12 cellular contexts compared by ENCODE assay signal in the genomic region with DNA sequence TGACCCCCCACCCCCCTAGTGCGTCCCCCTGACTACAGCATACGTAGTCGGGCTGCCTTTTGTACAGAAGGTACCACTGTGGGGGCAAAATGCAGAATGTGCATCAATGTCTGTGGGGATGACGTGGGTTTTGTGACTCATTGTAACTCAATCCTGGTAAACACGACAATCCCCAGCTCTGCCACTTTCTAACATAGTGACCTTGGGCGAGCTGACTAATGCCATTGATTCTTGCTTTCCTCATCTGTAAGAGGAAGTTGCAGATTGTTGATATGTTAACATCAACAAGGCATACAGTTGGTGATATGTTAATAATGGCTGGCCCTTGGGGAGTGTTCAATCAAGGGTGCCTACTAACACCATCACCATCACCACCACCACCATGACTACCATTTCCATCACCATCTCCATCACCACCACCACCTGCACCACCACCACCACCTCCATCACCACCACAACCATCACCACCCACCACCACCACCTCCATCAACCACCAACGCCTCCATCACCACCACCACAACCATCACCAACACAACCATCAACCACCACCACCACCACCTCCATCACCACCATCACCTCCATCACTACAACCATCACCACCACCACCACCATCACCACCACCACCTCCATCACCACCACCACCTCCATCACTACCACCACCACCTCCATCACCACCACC. TPM values are rescaled to one million over a fixed set of nuclear protein-coding genes. Genes with fewer than 3 reads are reported as not detected.
A peak's percentile ranks its signal among the peaks of the same experiment; 100 is the strongest.
DNase-seq lines count a peak whose midpoint lies in the region; ATAC-seq, FAIRE-seq and TF ChIP-seq lines count a peak whose summit lies in the region.
"Had no signal": no experiment of that assay in that cellular context is flagged by ENCODE, and none has a peak within 500 bp of the region (broad histone marks: within the 10 kb centered on the region; RNA-seq: fewer than 3 reads in every experiment).

No MANE protein-coding gene starts in this region.

- H3K9me3 ChIP-seq in endodermal cell (ENCODE audit: control insufficient read depth, low read length), result no peaks in the 10 kb centered on the region
- no peaks in the 10 kb centered on the region for H3K9me3 ChIP-seq in CD4-positive, alpha-beta T cell (ENCODE audit: control insufficient read depth, low read length)

- H3K27ac Mint-ChIP-seq in endodermal cell (no peak overlapping the region), progenitor cell of endocrine pancreas (peak overlapping the region; percentile 90)
- H3K27ac Mint-ChIP-seq in CD4-positive, alpha-beta T cell, result no peak overlapping the region

- no peaks in the 10 kb centered on the region for H3K27me3 Mint-ChIP-seq in endodermal cell (ENCODE audit: insufficient read depth)
- no peaks in the 10 kb centered on the region for H3K27me3 Mint-ChIP-seq in progenitor cell of endocrine pancreas
- peaks cover 8% of the 10 kb centered on the region for H3K27me3 Mint-ChIP-seq in CD4-positive, alpha-beta T cell

- peak; percentile 94 for DNase-seq in H4 (ENCODE audit: low spot score)
- DNase-seq in RCC 7860 (ENCODE audit: low spot score), result peak; percentile 82
- DNase-seq in endodermal cell, result peak; percentile 29
- DNase-seq in progenitor cell of endocrine pancreas (ENCODE audit: low spot score, unreplicated experiment), result no peak
- no peak for DNase-seq in GM19239 (ENCODE audit: insufficient read length, low spot score)
- DNase-seq in omental fat pad (ENCODE audit: low spot score), result no peak
- DNase-seq in CD4-positive, alpha-beta T cell, result no peak
- DNase-seq: mesendoderm, NCI-H2171 treated with DMSO at 0.1 percent for 48 hours had no signal

- ATAC-seq in omental fat pad (ENCODE audit: low FRiP score), result no peak
- no peak for ATAC-seq in CD4-positive, alpha-beta T cell (ENCODE audit: poor library complexity)
- ATAC-seq in GM21515 (IDR thresholded peaks at IDR 0.05; ENCODE audit: unreplicated experiment), result no peak

- no peak overlapping the region for H3K4me3 ChIP-seq in endodermal cell (ENCODE audit: low read length)

- intact Hi-C loops in CD4-positive, alpha-beta T cell (cut with DNase I, micrococcal nuclease), result loop anchor here in 1 of 2 experiments (10.0 kb wide), 1 partner anchor 63 kb away; no protein-coding TSS in a partner anchor

- 83 to 93% methylated on average over 2 to 6 of the region's 7 CpGs for WGBS in endodermal cell (ENCODE audit: insufficient coverage in 1 of 2, insufficient read length in 1 of 2), 2 experiments

- POLR2A ChIA-PET in CD4-positive, alpha-beta T cell (lab: Charles Lee), result no interaction called here

- no peak overlapping the region for H3K27ac ChIP-seq in endodermal cell (ENCODE audit: low read depth, low read length)
- H3K27ac ChIP-seq in CD4-positive, alpha-beta T cell (ENCODE audit: low read depth, low read length), result no peak overlapping the region

- CTCF ChIA-PET in CD4-positive, alpha-beta T cell (lab: Charles Lee), result no interaction called here

- no peak overlapping the region for H3K4me3 Mint-ChIP-seq in endodermal cell
- H3K4me3 Mint-ChIP-seq in progenitor cell of endocrine pancreas (ENCODE audit: low read depth), result no peak overlapping the region
- H3K4me3 Mint-ChIP-seq in CD4-positive, alpha-beta T cell, result no peak overlapping the region

- H3K36me3 Mint-ChIP-seq in endodermal cell (ENCODE audit: low read depth) (no peaks in the 10 kb centered on the region), progenitor cell of endocrine pancreas (ENCODE audit: insufficient read depth) (no peaks in the 10 kb centered on the region)
- H3K36me3 Mint-ChIP-seq in CD4-positive, alpha-beta T cell (ENCODE audit: low read depth), result no peaks in the 10 kb centered on the region

- H3K9me3 Mint-ChIP-seq in endodermal cell, result no peaks in the 10 kb centered on the region
- no peaks in the 10 kb centered on the region for H3K9me3 Mint-ChIP-seq in progenitor cell of endocrine pancreas (ENCODE audit: low read depth)
- peaks cover 3% of the 10 kb centered on the region for H3K9me3 Mint-ChIP-seq in CD4-positive, alpha-beta T cell

- H3K4me1 Mint-ChIP-seq in endodermal cell (no peaks in the 10 kb centered on the region), progenitor cell of endocrine pancreas (ENCODE audit: low read depth) (peaks cover 16% of the 10 kb centered on the region)
- H3K4me1 Mint-ChIP-seq in CD4-positive, alpha-beta T cell (ENCODE audit: low read depth), result peaks cover 15% of the 10 kb centered on the region

- no peaks in the 10 kb centered on the region for H3K27me3 ChIP-seq in endodermal cell (ENCODE audit: control insufficient read depth, insufficient read depth, low read length, poor library complexity, severe bottlenecking)
- H3K27me3 ChIP-seq in CD4-positive, alpha-beta T cell (ENCODE audit: control insufficient read depth, insufficient read depth, low read length), result no peaks in the 10 kb centered on the region

- H3K9ac ChIP-seq in endodermal cell (ENCODE audit: extremely low read depth, low read length, poor library complexity, severe bottlenecking), result no peak overlapping the region

- H3K4me1 ChIP-seq in endodermal cell (ENCODE audit: control insufficient read depth, insufficient read depth, low read length), result no peaks in the 10 kb centered on the region

- H3K36me3 ChIP-seq in endodermal cell (ENCODE audit: control insufficient read depth, insufficient read depth, low read length), result no peaks in the 10 kb centered on the region

- peak; percentile 85 for FAIRE-seq in RCC 7860 (lab: Jason Lieb, UNC)
- no peak for FAIRE-seq in GM19239 (lab: Jason Lieb, UNC)

- TF ChIP-seq CTCF in endodermal cell (conservative IDR thresholded peaks at IDR 0.05) (no peak), progenitor cell of endocrine pancreas (IDR thresholded peaks at IDR 0.05; ENCODE audit: unreplicated experiment) (no peak), omental fat pad (IDR thresholded peaks at IDR 0.05) (no peak)
- TF ChIP-seq CTCF in CD4-positive, alpha-beta T cell (IDR thresholded peaks at IDR 0.05), result no peak

RNA-seq across cellular contexts. Expression of gene MARCHF10, which starts 15.9 kb away (rescaled TPM):
- not detected in 2 replicates for total RNA-seq in H4 (2014; rRNA removed; shearing (Covaris generic))
- total RNA-seq in endodermal cell (1 to 10 TPM in 1 of 2 donors, under 1 TPM in 1; 0.57 to 1.7 TPM), progenitor cell of endocrine pancreas (not detected in 2 replicates), omental fat pad (under 1 TPM in 1 of 4 donors, not detected in 3; 0.28 TPM)
- polyA plus RNA-seq in endodermal cell (2013, experiment 1 of 2), result 0.89 TPM
- 0.87 TPM for polyA plus RNA-seq in endodermal cell (2013, experiment 2 of 2)
- not detected for total RNA-seq in CD4-positive, alpha-beta T cell
- total RNA-seq: subcutaneous adipose tissue; T-helper 2 cell treated with Interferon-gamma antibody and Interleukin-4, amounts not matched to agents 100 ng/mL and 5 ng/mL, for 36 hours had no signal

Comparison
In these comparisons a context has a peak if more than half of its experiments do, and no peak if none do; other contexts are left out.
1. DNase-seq: peak in H4 (single experiment), RCC 7860 (single experiment) and endodermal cell (single experiment); none in progenitor cell of endocrine pancreas (single experiment), GM19239 (single experiment), omental fat pad (single experiment) and CD4-positive, alpha-beta T cell (0 of 10).